ENCODE assay signal across 9 cellular contexts in genomic region chr1:11651017-11651416, GRCh38. TPM values are rescaled to one million over a fixed set of nuclear protein-coding genes. Genes with fewer than 3 reads are reported as not detected.
DNase-seq lines count a peak whose midpoint lies in the region; ATAC-seq, FAIRE-seq and TF ChIP-seq lines count a peak whose summit lies in the region.
"Had no signal": no experiment of that assay in that cellular context is flagged by ENCODE, and none has a peak within 500 bp of the region (broad histone marks: within the 10 kb centered on the region; RNA-seq: fewer than 3 reads in every experiment).

No MANE protein-coding gene starts in this region.

- H3K27ac ChIP-seq in CD8-positive, alpha-beta T cell (ENCODE audit: low read depth, low read length): no peak overlapping the region
- H3K27ac ChIP-seq: neutrophil had no signal

- ATAC-seq in CD8-positive, alpha-beta T cell: no peak
- no peak for ATAC-seq in central memory CD8-positive, alpha-beta T cell (replicated peaks; ENCODE audit: extremely low read depth, poor library complexity, severe bottlenecking)

- H3K9me3 Mint-ChIP-seq in CD8-positive, alpha-beta T cell: no peaks in the 10 kb centered on the region
- no peaks in the 10 kb centered on the region for H3K9me3 Mint-ChIP-seq in central memory CD8-positive, alpha-beta T cell
- H3K9me3 Mint-ChIP-seq in neural crest cell: no peaks in the 10 kb centered on the region

- peaks cover 2% of the 10 kb centered on the region for H3K36me3 Mint-ChIP-seq in CD8-positive, alpha-beta T cell
- H3K36me3 Mint-ChIP-seq in central memory CD8-positive, alpha-beta T cell (ENCODE audit: insufficient read depth): peaks cover 3% of the 10 kb centered on the region
- no peaks in the 10 kb centered on the region for H3K36me3 Mint-ChIP-seq in neural crest cell (ENCODE audit: low read depth)

- peak overlapping the region; percentile 65 for H3K9ac ChIP-seq in NT2/D1 (ENCODE audit: insufficient read length, low read depth)

- H3K9me3 ChIP-seq in CD8-positive, alpha-beta T cell (ENCODE audit: low read length): no peaks in the 10 kb centered on the region
- H3K9me3 ChIP-seq in NT2/D1 (ENCODE audit: insufficient read depth, low read length): no peaks in the 10 kb centered on the region
- H3K9me3 ChIP-seq: neutrophil had no signal

- intact Hi-C loops in CD8-positive, alpha-beta T cell (cut with DNase I, micrococcal nuclease): loop anchor here in 1 of 2 experiments (5.0 kb wide), 3 partner anchors 156 to 256 kb away; partner anchors contain the start of genes CLCN6 and MTHFR

- CTCF ChIA-PET in CD8-positive, alpha-beta T cell (lab: Charles Lee): interaction anchor here (0.9 to 7.0 kb wide), 16 partner anchors 8 to 406 kb away, joined by 3 to 69 read pairs (median 5); partner anchors contain the start of genes AGTRAP, CLCN6, FBXO6 and MAD2L2

- peak overlapping the region; percentile 29 for H3K27ac Mint-ChIP-seq in CD8-positive, alpha-beta T cell
- H3K27ac Mint-ChIP-seq in central memory CD8-positive, alpha-beta T cell (ENCODE audit: low read depth): peak overlapping the region; percentile 78
- no peak overlapping the region for H3K27ac Mint-ChIP-seq in neural crest cell (ENCODE audit: unreplicated experiment)

- H3K4me1 Mint-ChIP-seq in CD8-positive, alpha-beta T cell (ENCODE audit: low read depth): peaks cover 36% of the 10 kb centered on the region
- peaks cover 26% of the 10 kb centered on the region for H3K4me1 Mint-ChIP-seq in central memory CD8-positive, alpha-beta T cell
- H3K4me1 Mint-ChIP-seq in neural crest cell: peaks cover 7% of the 10 kb centered on the region

- TF ChIP-seq CTCF in CD8-positive, alpha-beta T cell (IDR thresholded peaks at IDR 0.05): no peak
- no peak for TF ChIP-seq CTCF in neural crest cell (conservative IDR thresholded peaks at IDR 0.05)

- H3K4me3 ChIP-seq in CD8-positive, alpha-beta T cell (ENCODE audit: low read depth, low read length): peak overlapping the region; percentile 25
- no peak overlapping the region for H3K4me3 ChIP-seq in NT2/D1 (ENCODE audit: insufficient read length, low read depth)

- peak overlapping the region; percentile 75 for H3K4me3 Mint-ChIP-seq in CD8-positive, alpha-beta T cell
- H3K4me3 Mint-ChIP-seq in central memory CD8-positive, alpha-beta T cell: peak overlapping the region; percentile 84
- peak overlapping the region; percentile 4 for H3K4me3 Mint-ChIP-seq in neural crest cell

- peaks cover 33% of the 10 kb centered on the region for H3K4me1 ChIP-seq in CD8-positive, alpha-beta T cell (ENCODE audit: insufficient read depth, low read length)
- peaks cover 25% of the 10 kb centered on the region for H3K4me1 ChIP-seq in NT2/D1 (ENCODE audit: insufficient read depth, insufficient read length)

- H3K36me3 ChIP-seq in CD8-positive, alpha-beta T cell (ENCODE audit: insufficient read depth, low read length): no peaks in the 10 kb centered on the region
- peaks cover 3% of the 10 kb centered on the region for H3K36me3 ChIP-seq in NT2/D1 (ENCODE audit: insufficient read depth, insufficient read length, low read length)
- H3K36me3 ChIP-seq: neutrophil had no signal

- POLR2A ChIA-PET in CD8-positive, alpha-beta T cell (lab: Charles Lee): interaction anchor here (0.9 to 8.6 kb wide), 6 partner anchors 9 to 257 kb away, joined by 3 to 62 read pairs (median 4); partner anchors contain the start of genes AGTRAP and FBXO6

- no peaks in the 10 kb centered on the region for H3K27me3 Mint-ChIP-seq in CD8-positive, alpha-beta T cell (ENCODE audit: low read depth)
- H3K27me3 Mint-ChIP-seq in central memory CD8-positive, alpha-beta T cell: no peaks in the 10 kb centered on the region
- H3K27me3 Mint-ChIP-seq in neural crest cell (ENCODE audit: low read depth): peaks cover 74% of the 10 kb centered on the region

- no peak for FAIRE-seq in GM19239 (lab: Jason Lieb, UNC)

- DNase-seq in CD8-positive, alpha-beta T cell: no peak
- DNase-seq in NT2/D1 (ENCODE audit: low read depth, low spot score) (no peak), neural crest cell (ENCODE audit: low read depth, low spot score) (no peak), dedifferentiated amniotic fluid mesenchymal stem cell (ENCODE audit: extremely low spot score) (no peak), GM19239 (ENCODE audit: insufficient read length, low spot score) (no peak), CD1c-positive myeloid dendritic cell (ENCODE audit: extremely low spot score) (no peak), NCI-H69 (lab: John Stamatoyannopoulos, UW) (no peak)
- no peak for DNase-seq in central memory CD8-positive, alpha-beta T cell (ENCODE audit: low spot score in 2 of 2)

- H3K27me3 ChIP-seq in CD8-positive, alpha-beta T cell (ENCODE audit: insufficient read depth, low read length): no peaks in the 10 kb centered on the region
- H3K27me3 ChIP-seq in NT2/D1 (ENCODE audit: insufficient read depth, insufficient read length): peaks cover 14% of the 10 kb centered on the region

RNA-seq across cellular contexts. Expression of gene FBXO2, which starts 3.2 kb away (rescaled TPM):
- 1 to 10 TPM; 3.4 to 3.5 TPM for total RNA-seq in CD8-positive, alpha-beta T cell
- 0.30 and 0.61 TPM in 2 replicates for total RNA-seq in neural crest cell

RNA-seq across cellular contexts. Expression of gene FBXO44, which starts 3.7 kb away (rescaled TPM):
- 10 to 100 TPM; 35.9 to 36.0 TPM for total RNA-seq in CD8-positive, alpha-beta T cell
- 9.7 and 10.7 TPM in 2 replicates for total RNA-seq in neural crest cell

RNA-seq across cellular contexts. Expression of gene FBXO6, which starts 13.0 kb away (rescaled TPM):
- total RNA-seq in CD8-positive, alpha-beta T cell: 1 to 10 TPM; 2.9 to 3.3 TPM
- total RNA-seq in neural crest cell: 1.2 and 1.5 TPM in 2 replicates

RNA-seq across cellular contexts. Expression of gene MAD2L2, which starts 29.9 kb away (rescaled TPM):
- 10 to 100 TPM; 28.7 to 29.4 TPM for total RNA-seq in CD8-positive, alpha-beta T cell
- 106 and 111 TPM in 2 replicates for total RNA-seq in neural crest cell

RNA-seq across cellular contexts. Expression of gene DRAXIN, which starts 40.5 kb away (rescaled TPM):
- total RNA-seq in CD8-positive, alpha-beta T cell: under 1 TPM; 0.08 to 0.11 TPM
- total RNA-seq in neural crest cell: 9.7 TPM in 2 replicates

Comparison
In these comparisons a context has a peak if more than half of its experiments do, and no peak if none do; other contexts are left out.
1. H3K4me3 Mint-ChIP-seq: peak in every context shown above with its lines; median percentile 84 in central memory CD8-positive, alpha-beta T cell; 75 in CD8-positive, alpha-beta T cell; 4 in neural crest cell.